Comparison of ENCODE assay signal across 1 cellular context in the genomic region with DNA sequence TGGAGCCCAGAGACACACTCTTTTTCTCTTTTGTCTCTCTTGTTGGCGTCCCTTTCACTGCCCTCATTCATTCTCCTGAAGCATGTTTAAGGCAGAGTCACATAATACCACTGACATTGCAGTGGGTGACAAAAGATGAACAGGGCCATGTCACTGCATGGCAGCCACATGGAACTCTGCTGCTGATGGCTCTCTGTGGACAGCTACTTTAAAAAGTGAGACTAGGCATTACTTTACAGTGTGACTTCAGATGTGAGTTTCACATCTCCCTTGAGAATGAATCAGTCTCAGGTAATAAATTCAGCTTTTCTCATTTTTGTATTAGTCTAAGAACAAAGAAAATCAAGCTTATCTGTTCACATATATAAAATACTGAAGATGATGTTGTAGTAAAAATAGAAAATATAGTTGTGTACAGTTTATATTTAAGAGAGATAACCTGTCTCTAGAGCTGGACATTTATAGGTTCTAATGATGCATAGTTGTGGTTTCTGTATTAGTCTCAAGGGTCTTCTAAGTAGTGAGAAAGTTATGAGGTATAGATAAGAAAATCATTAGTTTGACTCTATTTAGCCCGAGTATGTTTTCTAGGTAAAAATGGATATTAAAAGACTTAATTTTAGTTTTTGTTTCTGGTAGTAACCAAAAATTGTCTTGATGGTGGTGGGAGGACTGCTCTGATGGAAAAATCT.
TF ChIP-seq lines count a peak whose summit lies in the region.

No MANE protein-coding gene starts in this region.

TF ChIP-seq in GM12878, 131 proteins besides CTCF, POLR2A, EP300 and RAD21 (continued from another document and continues in another):
- TF ChIP-seq, protein P1, sequence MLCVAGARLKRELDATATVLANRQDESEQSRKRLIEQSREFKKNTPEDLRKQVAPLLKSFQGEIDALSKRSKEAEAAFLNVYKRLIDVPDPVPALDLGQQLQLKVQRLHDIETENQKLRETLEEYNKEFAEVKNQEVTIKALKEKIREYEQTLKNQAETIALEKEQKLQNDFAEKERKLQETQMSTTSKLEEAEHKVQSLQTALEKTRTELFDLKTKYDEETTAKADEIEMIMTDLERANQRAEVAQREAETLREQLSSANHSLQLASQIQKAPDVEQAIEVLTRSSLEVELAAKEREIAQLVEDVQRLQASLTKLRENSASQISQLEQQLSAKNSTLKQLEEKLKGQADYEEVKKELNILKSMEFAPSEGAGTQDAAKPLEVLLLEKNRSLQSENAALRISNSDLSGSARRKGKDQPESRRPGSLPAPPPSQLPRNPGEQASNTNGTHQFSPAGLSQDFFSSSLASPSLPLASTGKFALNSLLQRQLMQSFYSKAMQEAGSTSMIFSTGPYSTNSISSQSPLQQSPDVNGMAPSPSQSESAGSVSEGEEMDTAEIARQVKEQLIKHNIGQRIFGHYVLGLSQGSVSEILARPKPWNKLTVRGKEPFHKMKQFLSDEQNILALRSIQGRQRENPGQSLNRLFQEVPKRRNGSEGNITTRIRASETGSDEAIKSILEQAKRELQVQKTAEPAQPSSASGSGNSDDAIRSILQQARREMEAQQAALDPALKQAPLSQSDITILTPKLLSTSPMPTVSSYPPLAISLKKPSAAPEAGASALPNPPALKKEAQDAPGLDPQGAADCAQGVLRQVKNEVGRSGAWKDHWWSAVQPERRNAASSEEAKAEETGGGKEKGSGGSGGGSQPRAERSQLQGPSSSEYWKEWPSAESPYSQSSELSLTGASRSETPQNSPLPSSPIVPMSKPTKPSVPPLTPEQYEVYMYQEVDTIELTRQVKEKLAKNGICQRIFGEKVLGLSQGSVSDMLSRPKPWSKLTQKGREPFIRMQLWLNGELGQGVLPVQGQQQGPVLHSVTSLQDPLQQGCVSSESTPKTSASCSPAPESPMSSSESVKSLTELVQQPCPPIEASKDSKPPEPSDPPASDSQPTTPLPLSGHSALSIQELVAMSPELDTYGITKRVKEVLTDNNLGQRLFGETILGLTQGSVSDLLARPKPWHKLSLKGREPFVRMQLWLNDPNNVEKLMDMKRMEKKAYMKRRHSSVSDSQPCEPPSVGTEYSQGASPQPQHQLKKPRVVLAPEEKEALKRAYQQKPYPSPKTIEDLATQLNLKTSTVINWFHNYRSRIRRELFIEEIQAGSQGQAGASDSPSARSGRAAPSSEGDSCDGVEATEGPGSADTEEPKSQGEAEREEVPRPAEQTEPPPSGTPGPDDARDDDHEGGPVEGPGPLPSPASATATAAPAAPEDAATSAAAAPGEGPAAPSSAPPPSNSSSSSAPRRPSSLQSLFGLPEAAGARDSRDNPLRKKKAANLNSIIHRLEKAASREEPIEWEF (IDR thresholded peaks at IDR 0.05; ENCODE audit: insufficient replicate concordance, low read depth, low read length): peak; percentile 36
- no peak for TF ChIP-seq EZH2 (IDR thresholded peaks at IDR 0.05; ENCODE audit: borderline replicate concordance, control insufficient read depth, low read depth, low read length)
- no peak for TF ChIP-seq HDGF (IDR thresholded peaks at IDR 0.05)
- TF ChIP-seq ESRRA (IDR thresholded peaks at IDR 0.05; ENCODE audit: low read length): no peak
- TF ChIP-seq MTA2 (IDR thresholded peaks at IDR 0.05; ENCODE audit: low read depth): peak; percentile 54; the same call in 1 of the 2 replicates
- TF ChIP-seq, protein P2, sequence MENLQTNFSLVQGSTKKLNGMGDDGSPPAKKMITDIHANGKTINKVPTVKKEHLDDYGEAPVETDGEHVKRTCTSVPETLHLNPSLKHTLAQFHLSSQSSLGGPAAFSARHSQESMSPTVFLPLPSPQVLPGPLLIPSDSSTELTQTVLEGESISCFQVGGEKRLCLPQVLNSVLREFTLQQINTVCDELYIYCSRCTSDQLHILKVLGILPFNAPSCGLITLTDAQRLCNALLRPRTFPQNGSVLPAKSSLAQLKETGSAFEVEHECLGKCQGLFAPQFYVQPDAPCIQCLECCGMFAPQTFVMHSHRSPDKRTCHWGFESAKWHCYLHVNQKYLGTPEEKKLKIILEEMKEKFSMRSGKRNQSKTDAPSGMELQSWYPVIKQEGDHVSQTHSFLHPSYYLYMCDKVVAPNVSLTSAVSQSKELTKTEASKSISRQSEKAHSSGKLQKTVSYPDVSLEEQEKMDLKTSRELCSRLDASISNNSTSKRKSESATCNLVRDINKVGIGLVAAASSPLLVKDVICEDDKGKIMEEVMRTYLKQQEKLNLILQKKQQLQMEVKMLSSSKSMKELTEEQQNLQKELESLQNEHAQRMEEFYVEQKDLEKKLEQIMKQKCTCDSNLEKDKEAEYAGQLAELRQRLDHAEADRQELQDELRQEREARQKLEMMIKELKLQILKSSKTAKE (IDR thresholded peaks at IDR 0.05; ENCODE audit: low read depth, poor library complexity, severe bottlenecking): peak; percentile 34
- no peak; the same call in 1 of the 2 replicates for TF ChIP-seq NFIC (IDR thresholded peaks at IDR 0.05; ENCODE audit: low read depth, low read length)
- TF ChIP-seq CHD4 (IDR thresholded peaks at IDR 0.05): no peak
- TF ChIP-seq MXI1 (IDR thresholded peaks at IDR 0.05; ENCODE audit: low read depth, low read length): peak; percentile 86
- TF ChIP-seq, protein P3, sequence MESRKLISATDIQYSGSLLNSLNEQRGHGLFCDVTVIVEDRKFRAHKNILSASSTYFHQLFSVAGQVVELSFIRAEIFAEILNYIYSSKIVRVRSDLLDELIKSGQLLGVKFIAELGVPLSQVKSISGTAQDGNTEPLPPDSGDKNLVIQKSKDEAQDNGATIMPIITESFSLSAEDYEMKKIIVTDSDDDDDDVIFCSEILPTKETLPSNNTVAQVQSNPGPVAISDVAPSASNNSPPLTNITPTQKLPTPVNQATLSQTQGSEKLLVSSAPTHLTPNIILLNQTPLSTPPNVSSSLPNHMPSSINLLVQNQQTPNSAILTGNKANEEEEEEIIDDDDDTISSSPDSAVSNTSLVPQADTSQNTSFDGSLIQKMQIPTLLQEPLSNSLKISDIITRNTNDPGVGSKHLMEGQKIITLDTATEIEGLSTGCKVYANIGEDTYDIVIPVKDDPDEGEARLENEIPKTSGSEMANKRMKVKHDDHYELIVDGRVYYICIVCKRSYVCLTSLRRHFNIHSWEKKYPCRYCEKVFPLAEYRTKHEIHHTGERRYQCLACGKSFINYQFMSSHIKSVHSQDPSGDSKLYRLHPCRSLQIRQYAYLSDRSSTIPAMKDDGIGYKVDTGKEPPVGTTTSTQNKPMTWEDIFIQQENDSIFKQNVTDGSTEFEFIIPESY (IDR thresholded peaks at IDR 0.05): no peak
- TF ChIP-seq SP1 (IDR thresholded peaks at IDR 0.05; ENCODE audit: low read depth, low read length): no peak
- TF ChIP-seq, protein P4, sequence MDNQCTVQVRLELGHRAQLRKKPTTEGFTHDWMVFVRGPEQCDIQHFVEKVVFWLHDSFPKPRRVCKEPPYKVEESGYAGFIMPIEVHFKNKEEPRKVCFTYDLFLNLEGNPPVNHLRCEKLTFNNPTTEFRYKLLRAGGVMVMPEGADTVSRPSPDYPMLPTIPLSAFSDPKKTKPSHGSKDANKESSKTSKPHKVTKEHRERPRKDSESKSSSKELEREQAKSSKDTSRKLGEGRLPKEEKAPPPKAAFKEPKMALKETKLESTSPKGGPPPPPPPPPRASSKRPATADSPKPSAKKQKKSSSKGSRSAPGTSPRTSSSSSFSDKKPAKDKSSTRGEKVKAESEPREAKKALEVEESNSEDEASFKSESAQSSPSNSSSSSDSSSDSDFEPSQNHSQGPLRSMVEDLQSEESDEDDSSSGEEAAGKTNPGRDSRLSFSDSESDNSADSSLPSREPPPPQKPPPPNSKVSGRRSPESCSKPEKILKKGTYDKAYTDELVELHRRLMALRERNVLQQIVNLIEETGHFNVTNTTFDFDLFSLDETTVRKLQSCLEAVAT (IDR thresholded peaks at IDR 0.05): no peak
- no peak for TF ChIP-seq STAT3 (IDR thresholded peaks at IDR 0.05; ENCODE audit: low read depth, low read length)
- TF ChIP-seq, protein P5, sequence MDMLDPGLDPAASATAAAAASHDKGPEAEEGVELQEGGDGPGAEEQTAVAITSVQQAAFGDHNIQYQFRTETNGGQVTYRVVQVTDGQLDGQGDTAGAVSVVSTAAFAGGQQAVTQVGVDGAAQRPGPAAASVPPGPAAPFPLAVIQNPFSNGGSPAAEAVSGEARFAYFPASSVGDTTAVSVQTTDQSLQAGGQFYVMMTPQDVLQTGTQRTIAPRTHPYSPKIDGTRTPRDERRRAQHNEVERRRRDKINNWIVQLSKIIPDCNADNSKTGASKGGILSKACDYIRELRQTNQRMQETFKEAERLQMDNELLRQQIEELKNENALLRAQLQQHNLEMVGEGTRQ (IDR thresholded peaks at IDR 0.05; ENCODE audit: borderline replicate concordance, low read depth, low read length): no peak
- no peak for TF ChIP-seq JUND (IDR thresholded peaks at IDR 0.05; ENCODE audit: low read depth, low read length)
- TF ChIP-seq ETV6 (conservative IDR thresholded peaks at IDR 0.05 in 1 of 2, IDR thresholded peaks at IDR 0.05 in 1 of 2; ENCODE audit: borderline replicate concordance in 1 of 2, low read depth in 1 of 2): no peak
- TF ChIP-seq MEF2B (IDR thresholded peaks at IDR 0.05; ENCODE audit: partially characterized antibody, poor library complexity, severe bottlenecking): peak; percentile 85
- TF ChIP-seq, protein P6, sequence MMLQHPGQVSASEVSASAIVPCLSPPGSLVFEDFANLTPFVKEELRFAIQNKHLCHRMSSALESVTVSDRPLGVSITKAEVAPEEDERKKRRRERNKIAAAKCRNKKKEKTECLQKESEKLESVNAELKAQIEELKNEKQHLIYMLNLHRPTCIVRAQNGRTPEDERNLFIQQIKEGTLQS (IDR thresholded peaks at IDR 0.05; ENCODE audit: borderline replicate concordance, extremely low read depth, low read depth, low read length): no peak
- no peak for TF ChIP-seq YBX1 (IDR thresholded peaks at IDR 0.05)
- TF ChIP-seq JUNB (IDR thresholded peaks at IDR 0.05): peak; percentile 43; the same call in 1 of the 2 replicates
- TF ChIP-seq CREM (IDR thresholded peaks at IDR 0.05; ENCODE audit: low read depth): peak; percentile 32; the same call in 1 of the 2 replicates
- TF ChIP-seq, protein P7, sequence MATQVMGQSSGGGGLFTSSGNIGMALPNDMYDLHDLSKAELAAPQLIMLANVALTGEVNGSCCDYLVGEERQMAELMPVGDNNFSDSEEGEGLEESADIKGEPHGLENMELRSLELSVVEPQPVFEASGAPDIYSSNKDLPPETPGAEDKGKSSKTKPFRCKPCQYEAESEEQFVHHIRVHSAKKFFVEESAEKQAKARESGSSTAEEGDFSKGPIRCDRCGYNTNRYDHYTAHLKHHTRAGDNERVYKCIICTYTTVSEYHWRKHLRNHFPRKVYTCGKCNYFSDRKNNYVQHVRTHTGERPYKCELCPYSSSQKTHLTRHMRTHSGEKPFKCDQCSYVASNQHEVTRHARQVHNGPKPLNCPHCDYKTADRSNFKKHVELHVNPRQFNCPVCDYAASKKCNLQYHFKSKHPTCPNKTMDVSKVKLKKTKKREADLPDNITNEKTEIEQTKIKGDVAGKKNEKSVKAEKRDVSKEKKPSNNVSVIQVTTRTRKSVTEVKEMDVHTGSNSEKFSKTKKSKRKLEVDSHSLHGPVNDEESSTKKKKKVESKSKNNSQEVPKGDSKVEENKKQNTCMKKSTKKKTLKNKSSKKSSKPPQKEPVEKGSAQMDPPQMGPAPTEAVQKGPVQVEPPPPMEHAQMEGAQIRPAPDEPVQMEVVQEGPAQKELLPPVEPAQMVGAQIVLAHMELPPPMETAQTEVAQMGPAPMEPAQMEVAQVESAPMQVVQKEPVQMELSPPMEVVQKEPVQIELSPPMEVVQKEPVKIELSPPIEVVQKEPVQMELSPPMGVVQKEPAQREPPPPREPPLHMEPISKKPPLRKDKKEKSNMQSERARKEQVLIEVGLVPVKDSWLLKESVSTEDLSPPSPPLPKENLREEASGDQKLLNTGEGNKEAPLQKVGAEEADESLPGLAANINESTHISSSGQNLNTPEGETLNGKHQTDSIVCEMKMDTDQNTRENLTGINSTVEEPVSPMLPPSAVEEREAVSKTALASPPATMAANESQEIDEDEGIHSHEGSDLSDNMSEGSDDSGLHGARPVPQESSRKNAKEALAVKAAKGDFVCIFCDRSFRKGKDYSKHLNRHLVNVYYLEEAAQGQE (IDR thresholded peaks at IDR 0.05; ENCODE audit: low read depth, low read length): no peak
- TF ChIP-seq, protein P8, sequence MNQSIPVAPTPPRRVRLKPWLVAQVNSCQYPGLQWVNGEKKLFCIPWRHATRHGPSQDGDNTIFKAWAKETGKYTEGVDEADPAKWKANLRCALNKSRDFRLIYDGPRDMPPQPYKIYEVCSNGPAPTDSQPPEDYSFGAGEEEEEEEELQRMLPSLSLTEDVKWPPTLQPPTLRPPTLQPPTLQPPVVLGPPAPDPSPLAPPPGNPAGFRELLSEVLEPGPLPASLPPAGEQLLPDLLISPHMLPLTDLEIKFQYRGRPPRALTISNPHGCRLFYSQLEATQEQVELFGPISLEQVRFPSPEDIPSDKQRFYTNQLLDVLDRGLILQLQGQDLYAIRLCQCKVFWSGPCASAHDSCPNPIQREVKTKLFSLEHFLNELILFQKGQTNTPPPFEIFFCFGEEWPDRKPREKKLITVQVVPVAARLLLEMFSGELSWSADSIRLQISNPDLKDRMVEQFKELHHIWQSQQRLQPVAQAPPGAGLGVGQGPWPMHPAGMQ (IDR thresholded peaks at IDR 0.05; ENCODE audit: borderline replicate concordance): no peak
- no peak for TF ChIP-seq SRF (IDR thresholded peaks at IDR 0.05; ENCODE audit: low read depth in 2 of 2, low read length in 2 of 2)
- no peak for TF ChIP-seq HDAC2 (IDR thresholded peaks at IDR 0.05)
- TF ChIP-seq, protein P9, sequence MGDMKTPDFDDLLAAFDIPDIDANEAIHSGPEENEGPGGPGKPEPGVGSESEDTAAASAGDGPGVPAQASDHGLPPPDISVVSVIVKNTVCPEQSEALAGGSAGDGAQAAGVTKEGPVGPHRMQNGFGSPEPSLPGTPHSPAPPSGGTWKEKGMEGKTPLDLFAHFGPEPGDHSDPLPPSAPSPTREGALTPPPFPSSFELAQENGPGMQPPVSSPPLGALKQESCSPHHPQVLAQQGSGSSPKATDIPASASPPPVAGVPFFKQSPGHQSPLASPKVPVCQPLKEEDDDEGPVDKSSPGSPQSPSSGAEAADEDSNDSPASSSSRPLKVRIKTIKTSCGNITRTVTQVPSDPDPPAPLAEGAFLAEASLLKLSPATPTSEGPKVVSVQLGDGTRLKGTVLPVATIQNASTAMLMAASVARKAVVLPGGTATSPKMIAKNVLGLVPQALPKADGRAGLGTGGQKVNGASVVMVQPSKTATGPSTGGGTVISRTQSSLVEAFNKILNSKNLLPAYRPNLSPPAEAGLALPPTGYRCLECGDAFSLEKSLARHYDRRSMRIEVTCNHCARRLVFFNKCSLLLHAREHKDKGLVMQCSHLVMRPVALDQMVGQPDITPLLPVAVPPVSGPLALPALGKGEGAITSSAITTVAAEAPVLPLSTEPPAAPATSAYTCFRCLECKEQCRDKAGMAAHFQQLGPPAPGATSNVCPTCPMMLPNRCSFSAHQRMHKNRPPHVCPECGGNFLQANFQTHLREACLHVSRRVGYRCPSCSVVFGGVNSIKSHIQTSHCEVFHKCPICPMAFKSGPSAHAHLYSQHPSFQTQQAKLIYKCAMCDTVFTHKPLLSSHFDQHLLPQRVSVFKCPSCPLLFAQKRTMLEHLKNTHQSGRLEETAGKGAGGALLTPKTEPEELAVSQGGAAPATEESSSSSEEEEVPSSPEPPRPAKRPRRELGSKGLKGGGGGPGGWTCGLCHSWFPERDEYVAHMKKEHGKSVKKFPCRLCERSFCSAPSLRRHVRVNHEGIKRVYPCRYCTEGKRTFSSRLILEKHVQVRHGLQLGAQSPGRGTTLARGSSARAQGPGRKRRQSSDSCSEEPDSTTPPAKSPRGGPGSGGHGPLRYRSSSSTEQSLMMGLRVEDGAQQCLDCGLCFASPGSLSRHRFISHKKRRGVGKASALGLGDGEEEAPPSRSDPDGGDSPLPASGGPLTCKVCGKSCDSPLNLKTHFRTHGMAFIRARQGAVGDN (IDR thresholded peaks at IDR 0.05): peak; percentile 50; the same call in 1 of the 2 replicates
- peak; percentile 43; the same call in 1 of the 2 replicates for TF ChIP-seq ATF7 (IDR thresholded peaks at IDR 0.05; ENCODE audit: low read depth)
- TF ChIP-seq SREBF2 (IDR thresholded peaks at IDR 0.05; ENCODE audit: low read length): no peak
- TF ChIP-seq SMAD1 (IDR thresholded peaks at IDR 0.05; ENCODE audit: low read depth, partially characterized antibody): no peak
- no peak for TF ChIP-seq TCF3 (IDR thresholded peaks at IDR 0.05; ENCODE audit: borderline replicate concordance, insufficient read depth, low read depth, low read length)
- TF ChIP-seq IKZF2 (IDR thresholded peaks at IDR 0.05): 0 out of 4 replicates have a peak, but pooled peaks of 1 of the 2 experiments have one; percentile 25
